Comparison of ENCODE assay signal across 17 cellular contexts in the genomic region with DNA sequence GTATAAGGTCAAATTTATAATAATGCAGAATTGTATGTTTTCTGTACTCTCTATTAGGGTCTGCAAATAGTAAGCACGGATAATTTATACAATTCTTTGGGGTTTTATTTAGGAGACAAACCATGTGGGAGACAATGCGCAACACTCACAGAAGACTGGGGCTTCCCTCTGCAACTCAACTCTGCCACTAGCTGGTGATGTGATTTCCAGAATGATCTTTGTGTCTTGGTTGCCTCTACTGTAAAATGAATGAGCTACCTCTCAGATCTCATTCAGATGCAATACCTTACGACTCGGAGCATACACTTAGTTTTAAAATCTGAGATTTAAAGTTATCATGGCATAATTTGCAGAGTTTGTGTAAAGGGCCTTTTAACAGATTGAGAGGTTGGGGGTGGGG. TPM values are rescaled to one million over a fixed set of nuclear protein-coding genes. Genes with fewer than 3 reads are reported as not detected.
A peak's percentile ranks its signal among the peaks of the same experiment; 100 is the strongest.
DNase-seq lines count a peak whose midpoint lies in the region; ATAC-seq and TF ChIP-seq lines count a peak whose summit lies in the region.
"Had no signal": no experiment of that assay in that cellular context is flagged by ENCODE, and none has a peak within 500 bp of the region (broad histone marks: within the 10 kb centered on the region; RNA-seq: fewer than 3 reads in every experiment).

No MANE protein-coding gene starts in this region.

- H3K9ac ChIP-seq in endocrine pancreas (ENCODE audit: control insufficient read depth, insufficient read depth, low read length): no peak overlapping the region

- no peaks in the 10 kb centered on the region for H3K27me3 ChIP-seq in endocrine pancreas (ENCODE audit: control insufficient read depth, insufficient read depth, low read length)
- H3K27me3 ChIP-seq in spleen (replicated peaks in 1 of 7): no peaks in the 10 kb centered on the region
- H3K27me3 ChIP-seq: MG63, upper lobe of left lung had no signal

- no peaks in the 10 kb centered on the region for H3K27me3 Mint-ChIP-seq in activated T-cell treated with anti-CD3 and anti-CD28 coated beads, Interleukin-2, amount 50 U/mL, for 72 hours (ENCODE audit: low read depth)
- H3K27me3 Mint-ChIP-seq in activated T-cell treated with anti-CD3 and anti-CD28 coated beads, Interleukin-2, amount 50 U/mL, for 4 hours (ENCODE audit: low read depth): no peaks in the 10 kb centered on the region

- no peaks in the 10 kb centered on the region for H3K9me3 Mint-ChIP-seq in activated T-cell treated with anti-CD3 and anti-CD28 coated beads, Interleukin-2, amount 50 U/mL, for 72 hours
- no peaks in the 10 kb centered on the region for H3K9me3 Mint-ChIP-seq in activated T-cell treated with anti-CD3 and anti-CD28 coated beads, Interleukin-2, amount 50 U/mL, for 4 hours
- no peaks in the 10 kb centered on the region for H3K9me3 Mint-ChIP-seq in stimulated activated effector memory CD8-positive, alpha-beta T cell treated with anti-CD3 and anti-CD28 coated beads, Interleukin-12 subunit alpha, Interleukin-12 subunit beta, amount 100 ng/mL, for 72 hours

- H3K36me3 ChIP-seq in endocrine pancreas (ENCODE audit: control insufficient read depth, insufficient read depth, low read length): no peaks in the 10 kb centered on the region
- H3K36me3 ChIP-seq in spleen: peaks cover 0 to 8% (median 0%) of the 10 kb centered on the region in 6 donors
- H3K36me3 ChIP-seq: MG63, upper lobe of left lung had no signal

- peak; percentile 51 to 52 for ATAC-seq in activated T-cell treated with anti-CD3 and anti-CD28 coated beads, Interleukin-2, amount 50 U/mL, for 72 hours (replicated peaks in 1 of 2)
- no peak for ATAC-seq in activated T-cell treated with anti-CD3 and anti-CD28 coated beads, Interleukin-2, amount 50 U/mL, for 4 hours
- peak; percentile 68 for ATAC-seq in stimulated activated effector memory CD8-positive, alpha-beta T cell treated with anti-CD3 and anti-CD28 coated beads, Interleukin-12 subunit alpha, Interleukin-12 subunit beta, amount 100 ng/mL, for 72 hours
- ATAC-seq: activated CD4-positive, CD25-positive, alpha-beta regulatory T cell treated with anti-CD3 and anti-CD28 coated beads, Interleukin-2, amount 50 U/mL, for 24 hours had no signal

- H3K4me3 Mint-ChIP-seq in activated T-cell treated with anti-CD3 and anti-CD28 coated beads, Interleukin-2, amount 50 U/mL, for 72 hours: peak overlapping the region in 1 of 2 donors; percentile 69
- H3K4me3 Mint-ChIP-seq in activated T-cell treated with anti-CD3 and anti-CD28 coated beads, Interleukin-2, amount 50 U/mL, for 4 hours: no peak overlapping the region
- peak overlapping the region; percentile 44 for H3K4me3 Mint-ChIP-seq in stimulated activated effector memory CD8-positive, alpha-beta T cell treated with anti-CD3 and anti-CD28 coated beads, Interleukin-12 subunit alpha, Interleukin-12 subunit beta, amount 100 ng/mL, for 72 hours

- no peak for TF ChIP-seq POLR2A in spleen (IDR thresholded peaks at IDR 0.05)

- 83 to 89% (median 87%) methylated on average over 4 of the region's 4 CpGs for WGBS in spleen, 5 donors

- peak; percentile 15 to 19 for DNase-seq in activated T-cell treated with anti-CD3 and anti-CD28 coated beads, Interleukin-2, amount 50 U/mL, for 72 hours
- no peak for DNase-seq in activated T-cell treated with anti-CD3 and anti-CD28 coated beads, Interleukin-2, amount 50 U/mL, for 4 hours
- DNase-seq in NCI-H69 (lab: John Stamatoyannopoulos, UW) (peak; percentile 11), spleen (no peak), NOMO-1 treated with dmso at 0.1 percent for 144 hours (lab: John Stamatoyannopoulos, UW; ENCODE audit: unreplicated experiment) (no peak)
- DNase-seq in stimulated activated effector memory CD8-positive, alpha-beta T cell treated with anti-CD3 and anti-CD28 coated beads, Interleukin-12 subunit alpha, Interleukin-12 subunit beta, amount 100 ng/mL, for 72 hours (ENCODE audit: low spot score in 2 of 2): no peak
- no peak for DNase-seq in effector CD8-positive, alpha-beta T cell (lab: John Stamatoyannopoulos, UW)
- DNase-seq: ACHN; activated naive CD4-positive, alpha-beta T cell treated with Interleukin-2 at 50 U/mL for 16 hours; GOT3; MG63; midbrain; NCI-H1930; stimulated activated naive CD4-positive, alpha-beta T cell treated with Interleukin-2 at 50 U/mL for 16 hours; upper lobe of left lung had no signal

- H3K27ac Mint-ChIP-seq in activated T-cell treated with anti-CD3 and anti-CD28 coated beads, Interleukin-2, amount 50 U/mL, for 72 hours: peak overlapping the region; percentile 87
- peak overlapping the region; percentile 13 for H3K27ac Mint-ChIP-seq in stimulated activated effector memory CD8-positive, alpha-beta T cell treated with anti-CD3 and anti-CD28 coated beads, Interleukin-12 subunit alpha, Interleukin-12 subunit beta, amount 100 ng/mL, for 72 hours

- no peak overlapping the region for H3K27ac ChIP-seq in spleen
- H3K27ac ChIP-seq: upper lobe of left lung had no signal

- peaks cover 3 to 7% of the 10 kb centered on the region in 2 donors for H3K36me3 Mint-ChIP-seq in activated T-cell treated with anti-CD3 and anti-CD28 coated beads, Interleukin-2, amount 50 U/mL, for 72 hours (ENCODE audit: insufficient read depth in 2 of 2)
- peaks cover 4% of the 10 kb centered on the region for H3K36me3 Mint-ChIP-seq in activated T-cell treated with anti-CD3 and anti-CD28 coated beads, Interleukin-2, amount 50 U/mL, for 4 hours (ENCODE audit: insufficient read depth)
- peaks cover 66% of the 10 kb centered on the region for H3K36me3 Mint-ChIP-seq in stimulated activated effector memory CD8-positive, alpha-beta T cell treated with anti-CD3 and anti-CD28 coated beads, Interleukin-12 subunit alpha, Interleukin-12 subunit beta, amount 100 ng/mL, for 72 hours

- peaks cover 73% of the 10 kb centered on the region for H3K4me1 Mint-ChIP-seq in activated T-cell treated with anti-CD3 and anti-CD28 coated beads, Interleukin-2, amount 50 U/mL, for 72 hours (ENCODE audit: low read depth)
- peaks cover 59% of the 10 kb centered on the region for H3K4me1 Mint-ChIP-seq in activated T-cell treated with anti-CD3 and anti-CD28 coated beads, Interleukin-2, amount 50 U/mL, for 4 hours (ENCODE audit: low read depth)
- H3K4me1 Mint-ChIP-seq in stimulated activated effector memory CD8-positive, alpha-beta T cell treated with anti-CD3 and anti-CD28 coated beads, Interleukin-12 subunit alpha, Interleukin-12 subunit beta, amount 100 ng/mL, for 72 hours: peaks cover 72% of the 10 kb centered on the region

- H3K4me1 ChIP-seq in endocrine pancreas (ENCODE audit: control insufficient read depth, insufficient read depth, low read length): peaks cover 37% of the 10 kb centered on the region
- H3K4me1 ChIP-seq in spleen: peaks cover 20 to 100% (median 84%) of the 10 kb centered on the region in 6 donors

- H3K4me3 ChIP-seq in endocrine pancreas (ENCODE audit: control insufficient read depth, insufficient read depth, low read length) (peak overlapping the region; percentile 48), spleen (no peak overlapping the region)
- H3K4me3 ChIP-seq: MG63, upper lobe of left lung had no signal

- intact Hi-C loops in spleen (cut with DNase I; ENCODE audit: low total_unique reads): no loop called here

- H3K9me3 ChIP-seq in endocrine pancreas (ENCODE audit: control insufficient read depth, low read length) (no peaks in the 10 kb centered on the region), spleen (no peaks in the 10 kb centered on the region)
- H3K9me3 ChIP-seq: MG63, upper lobe of left lung had no signal

- TF ChIP-seq CTCF in spleen (IDR thresholded peaks at IDR 0.05 in 8 of 11, conservative IDR thresholded peaks at IDR 0.05 in 3 of 11): no peak

RNA-seq across cellular contexts. Expression of a gene that starts 6.4 kb away (rescaled TPM):
- total RNA-seq in activated T-cell treated with anti-CD3 and anti-CD28 coated beads, Interleukin-2, amount 50 U/mL, for 72 hours: 10 to 100 TPM; 25.2 to 26.6 TPM
- 10 to 100 TPM; 28.5 to 33.6 (median 31.2) TPM for total RNA-seq in activated T-cell treated with anti-CD3 and anti-CD28 coated beads, Interleukin-2, amount 50 U/mL, for 4 hours
- 100 to 1,000 TPM in 4 of 7 donors, 10 to 100 TPM in 3; 58.3 to 148 (median 115) TPM for total RNA-seq in spleen
- polyA plus RNA-seq in spleen: 10 to 100 TPM in 2 of 3 donors, 1 to 10 TPM in 1; 6.0 to 15.2 (median 13.7) TPM

Comparison
In these comparisons a context has a peak if more than half of its experiments do, and no peak if none do; other contexts are left out.
1. ATAC-seq: peak in activated T-cell treated with anti-CD3 and anti-CD28 coated beads, Interleukin-2, amount 50 U/mL, for 72 hours (2 of 2) and stimulated activated effector memory CD8-positive, alpha-beta T cell treated with anti-CD3 and anti-CD28 coated beads, Interleukin-12 subunit alpha, Interleukin-12 subunit beta, amount 100 ng/mL, for 72 hours (single experiment); none in activated T-cell treated with anti-CD3 and anti-CD28 coated beads, Interleukin-2, amount 50 U/mL, for 4 hours (0 of 2).
2. DNase-seq: peak in activated T-cell treated with anti-CD3 and anti-CD28 coated beads, Interleukin-2, amount 50 U/mL, for 72 hours (2 of 2) and NCI-H69 (single experiment); none in activated T-cell treated with anti-CD3 and anti-CD28 coated beads, Interleukin-2, amount 50 U/mL, for 4 hours (single experiment), stimulated activated effector memory CD8-positive, alpha-beta T cell treated with anti-CD3 and anti-CD28 coated beads, Interleukin-12 subunit alpha, Interleukin-12 subunit beta, amount 100 ng/mL, for 72 hours (0 of 2), spleen (single experiment), effector CD8-positive, alpha-beta T cell (single experiment) and NOMO-1 treated with dmso at 0.1 percent for 144 hours (single experiment).